ENCODE assay signal across 14 cellular contexts in genomic region chr11:13834463-13834862, GRCh38.
DNase-seq lines count a peak whose midpoint lies in the region; ATAC-seq, FAIRE-seq and TF ChIP-seq lines count a peak whose summit lies in the region.
"Had no signal": no experiment of that assay in that cellular context is flagged by ENCODE, and none has a peak within 500 bp of the region (broad histone marks: within the 10 kb centered on the region; RNA-seq: fewer than 3 reads in every experiment).

No MANE protein-coding gene starts in this region.

- intact Hi-C loops in posterior cingulate gyrus (cut with DNase I): no loop called here

- H2BK120ac ChIP-seq in H1 (replicated peaks; ENCODE audit: low read depth, low read length): no peak overlapping the region

- no peak overlapping the region for H4K91ac ChIP-seq in H1 (replicated peaks; ENCODE audit: insufficient read length, low read length)

- H4K5ac ChIP-seq in H1 (ENCODE audit: insufficient read length, low read depth, low read length): no peak overlapping the region

- 73% methylated on average over 3 of the region's 3 CpGs; no CpG with 5 or more reads in 1 of the 2 experiments for WGBS in H1 (ENCODE audit: extremely low coverage in 1 of 2, insufficient coverage in 1 of 2, insufficient read length in 1 of 2, insufficient replicate concordance in 2 of 2, low coverage in 1 of 2, low lambda C conversion rate in 2 of 2, missing lambda C conversion rate in 1 of 2), 2 experiments
- WGBS in hepatocyte (ENCODE audit: low lambda C conversion rate, missing lambda C conversion rate): 59% methylated on average over 3 of the region's 3 CpGs

- H3K4ac ChIP-seq in H1 (replicated peaks; ENCODE audit: insufficient read length, low read depth, low read length): no peak overlapping the region

- peak; percentile 86 for FAIRE-seq in H1 (lab: Jason Lieb, UNC)
- FAIRE-seq: GM18507 had no signal

- H2BK20ac ChIP-seq in H1 (ENCODE audit: low read length): no peak overlapping the region

- H3K79me1 ChIP-seq in H1 (ENCODE audit: low read depth, low read length): no peaks in the 10 kb centered on the region

- DNase-seq in NCI-H82 (lab: John Stamatoyannopoulos, UW) (peak; percentile 44), NCI-H82 treated with DMSO at 0.1 percent for 48 hours (lab: John Stamatoyannopoulos, UW; ENCODE audit: unreplicated experiment) (no peak), NAMALWA (ENCODE audit: low spot score) (peak; percentile 17), H1 (ENCODE audit: low read depth in 1 of 2, low spot score in 2 of 2) (peak; percentile 9 to 74), osteoblast (ENCODE audit: insufficient read length, low spot score, missing footprints) (no peak), hepatocyte (ENCODE audit: low spot score) (no peak), posterior cingulate gyrus (no peak)
- DNase-seq: GOT3; NCI-H2227 treated with DMSO at 0.1 percent for 48 hours; stimulated activated CD4-positive, alpha-beta T cell treated with anti-CD3 and anti-CD28 coated beads, Interleukin-12 subunit alpha, Interleukin-12 subunit beta, amount 100 ng/mL, for 4 hours; T-helper 9 cell had no signal

- no peak overlapping the region for H2AK5ac ChIP-seq in H1 (ENCODE audit: low read depth, low read length)

- ATAC-seq in HG03280 (IDR thresholded peaks at IDR 0.05; ENCODE audit: unreplicated experiment): no peak

- peak; percentile 41 to 61 for TF ChIP-seq RAD21 in H1 (IDR thresholded peaks at IDR 0.05 in 1 of 2, conservative IDR thresholded peaks at IDR 0.05 in 1 of 2; ENCODE audit: low read depth in 2 of 2, low read length in 2 of 2)

- no peak overlapping the region for H3K4me2 ChIP-seq in H1 (ENCODE audit: insufficient read depth in 1 of 2, low read depth in 2 of 2, low read length in 2 of 2)
- no peak overlapping the region for H3K4me2 ChIP-seq in osteoblast (ENCODE audit: insufficient read depth, low read length)
- no peak overlapping the region for H3K4me2 ChIP-seq in hepatocyte

- H4K20me1 ChIP-seq in H1 (replicated peaks in 1 of 2; ENCODE audit: control insufficient read depth in 1 of 2, insufficient read depth in 2 of 2, low read length in 2 of 2) (no peaks in the 10 kb centered on the region), osteoblast (ENCODE audit: insufficient read depth, low read length) (no peaks in the 10 kb centered on the region), hepatocyte (ENCODE audit: insufficient read depth, poor library complexity, severe bottlenecking) (no peaks in the 10 kb centered on the region)

- TF ChIP-seq CTCF in H1 (IDR thresholded peaks at IDR 0.05; ENCODE audit: control extremely low read depth in 1 of 3, insufficient read depth in 1 of 3, low read depth in 1 of 3, low read length in 3 of 3): peak; percentile 66 to 80 (median 69)
- peak; percentile 26 for TF ChIP-seq CTCF in osteoblast (IDR thresholded peaks at IDR 0.05; ENCODE audit: extremely low read depth, low read depth, low read length)
- TF ChIP-seq CTCF in hepatocyte (IDR thresholded peaks at IDR 0.05; ENCODE audit: poor library complexity): no peak

- H3K4me3 ChIP-seq in H1 (ENCODE audit: extremely low read depth in 1 of 4, insufficient read depth in 2 of 4, low read depth in 3 of 4, low read length in 4 of 4) (no peak overlapping the region), osteoblast (ENCODE audit: insufficient read depth, low read length) (no peak overlapping the region), hepatocyte (no peak overlapping the region)

- no peak overlapping the region for H3K18ac ChIP-seq in H1 (ENCODE audit: extremely low read depth, low read length)

- H3K27ac ChIP-seq in H1 (ENCODE audit: low read depth, low read length): no peak overlapping the region
- no peak overlapping the region for H3K27ac ChIP-seq in osteoblast (ENCODE audit: low read depth, low read length)
- H3K27ac ChIP-seq in hepatocyte: no peak overlapping the region
- H3K27ac ChIP-seq: epithelial cell of prostate had no signal

- H3K9ac ChIP-seq in H1 (replicated peaks in 1 of 4; ENCODE audit: extremely low read depth in 1 of 4, low read depth in 3 of 4, low read length in 3 of 4): no peak overlapping the region

- no peak overlapping the region for H3K14ac ChIP-seq in H1 (ENCODE audit: insufficient read length)

- no peaks in the 10 kb centered on the region for H3K27me3 ChIP-seq in H1 (replicated peaks in 1 of 4; ENCODE audit: control insufficient read depth in 3 of 4, extremely low read depth in 1 of 4, insufficient read depth in 3 of 4, low read length in 3 of 4)
- H3K27me3 ChIP-seq in osteoblast (ENCODE audit: insufficient read depth, low read length): no peaks in the 10 kb centered on the region
- H3K27me3 ChIP-seq in hepatocyte: no peaks in the 10 kb centered on the region

- no peak overlapping the region for H2BK5ac ChIP-seq in H1 (ENCODE audit: low read depth, low read length)

- POLR2A ChIA-PET in H1 (lab: Charles Lee; ENCODE audit: partially characterized antibody): interaction anchor here (0.8 to 1.4 kb wide), 2 partner anchors 10 to 38 kb away, joined by 3 read pairs; no protein-coding TSS in a partner anchor

- H3K56ac ChIP-seq in H1 (replicated peaks; ENCODE audit: insufficient read length, low read depth, low read length): no peak overlapping the region

- no peaks in the 10 kb centered on the region for H3K23me2 ChIP-seq in H1 (ENCODE audit: low read depth, low read length)

- 0 out of 4 replicates have a peak, but pooled peaks cover 0 to 6% of the 10 kb centered on the region in 2 experiments for H3K9me3 ChIP-seq in H1 (ENCODE audit: insufficient read depth in 2 of 2, low read depth in 1 of 2, low read length in 1 of 2)
- H3K9me3 ChIP-seq in osteoblast (ENCODE audit: low read depth, low read length): no peaks in the 10 kb centered on the region
- H3K9me3 ChIP-seq in hepatocyte (ENCODE audit: low read depth): no peaks in the 10 kb centered on the region

- H2BK12ac ChIP-seq in H1 (ENCODE audit: low read depth, low read length): no peak overlapping the region

- CTCF ChIA-PET in H1 (lab: Charles Lee; ENCODE audit: partially characterized antibody): interaction anchor here (0.6 to 2.9 kb wide), 32 partner anchors 9 to 1743 kb away, joined by 3 to 23 read pairs (median 4); partner anchors contain the start of gene SPON1

- H2BK15ac ChIP-seq in H1 (ENCODE audit: low read length): no peak overlapping the region

- no peak overlapping the region for H4K8ac ChIP-seq in H1 (ENCODE audit: extremely low read depth, insufficient read depth, low read length)

- no peak for TF ChIP-seq POLR2A in H1 (IDR thresholded peaks at IDR 0.05; ENCODE audit: control extremely low read depth in 1 of 2, low read depth in 2 of 2, low read length in 2 of 2)

- H2AFZ ChIP-seq in H1 (ENCODE audit: low read length): no peak overlapping the region
- H2AFZ ChIP-seq in osteoblast (ENCODE audit: low read length): no peak overlapping the region
- no peak overlapping the region for H2AFZ ChIP-seq in hepatocyte

- H3K4me1 ChIP-seq in H1 (replicated peaks in 1 of 4; ENCODE audit: control insufficient read depth in 3 of 4, insufficient read depth in 4 of 4, low read length in 3 of 4) (no peaks in the 10 kb centered on the region), osteoblast (ENCODE audit: insufficient read depth, low read length) (no peaks in the 10 kb centered on the region), hepatocyte (ENCODE audit: insufficient read depth) (no peaks in the 10 kb centered on the region)

- no peak overlapping the region for H3K23ac ChIP-seq in H1 (ENCODE audit: insufficient read length)

- H3K36me3 ChIP-seq in H1 (ENCODE audit: control insufficient read depth in 2 of 4, insufficient read depth in 4 of 4, low read length in 3 of 4): no peaks in the 10 kb centered on the region
- H3K36me3 ChIP-seq in osteoblast (ENCODE audit: insufficient read depth, low read length): no peaks in the 10 kb centered on the region
- no peaks in the 10 kb centered on the region for H3K36me3 ChIP-seq in hepatocyte (replicated peaks; ENCODE audit: insufficient read depth, low read depth)

- H3K79me2 ChIP-seq in H1 (ENCODE audit: control insufficient read depth in 1 of 2, insufficient read depth in 2 of 2, low read length in 2 of 2) (no peaks in the 10 kb centered on the region), osteoblast (ENCODE audit: insufficient read depth, low read length) (no peaks in the 10 kb centered on the region), hepatocyte (no peaks in the 10 kb centered on the region)

- no peaks in the 10 kb centered on the region for H3K9me2 ChIP-seq in hepatocyte (replicated peaks; ENCODE audit: insufficient read depth)

- no peak for TF ChIP-seq EP300 in H1 (IDR thresholded peaks at IDR 0.05; ENCODE audit: borderline replicate concordance in 1 of 2, low read depth in 2 of 2, low read length in 2 of 2)

TF ChIP-seq in H1, 55 proteins besides CTCF, POLR2A, EP300 and RAD21:
- TF ChIP-seq TBP (IDR thresholded peaks at IDR 0.05; ENCODE audit: low read depth, low read length) (peak; percentile 54; the same call in 1 of the 2 replicates), CTBP2 (IDR thresholded peaks at IDR 0.05; ENCODE audit: borderline replicate concordance, insufficient read depth, insufficient read length, low read length) (no peak), BACH1 (IDR thresholded peaks at IDR 0.05; ENCODE audit: low read length) (0 out of 2 replicates have a peak, but pooled peaks have one; percentile 15), RBBP5 (IDR thresholded peaks at IDR 0.05; ENCODE audit: borderline replicate concordance, low read depth, low read length) (no peak)

Comparison
In these comparisons a context has a peak if more than half of its experiments do, and no peak if none do; other contexts are left out.
1. DNase-seq: peak in NCI-H82 (single experiment), NAMALWA (single experiment) and H1 (2 of 2); none in NCI-H82 treated with DMSO at 0.1 percent for 48 hours (single experiment), osteoblast (single experiment), hepatocyte (single experiment) and posterior cingulate gyrus (0 of 10).